7 cellular contexts compared by ENCODE assay signal in the genomic region with DNA sequence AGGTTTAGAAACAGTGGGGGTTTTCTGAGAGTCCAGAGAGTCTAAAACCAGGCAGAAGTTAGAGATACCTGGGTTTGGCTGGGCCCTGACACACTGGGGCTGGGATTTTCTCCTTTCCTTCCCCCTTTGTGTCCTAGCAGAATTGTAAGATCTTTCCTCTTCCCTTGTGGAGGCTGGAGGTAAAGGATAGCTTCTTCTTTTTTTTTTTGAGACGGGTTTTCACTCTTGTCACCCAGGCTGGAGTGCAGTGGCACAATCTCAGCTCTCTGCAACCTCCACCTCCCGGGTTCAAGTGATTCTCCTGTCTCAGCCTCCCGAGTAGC. TPM values are rescaled to one million over a fixed set of nuclear protein-coding genes. Genes with fewer than 3 reads are reported as not detected.
DNase-seq lines count a peak whose midpoint lies in the region; ATAC-seq, FAIRE-seq and TF ChIP-seq lines count a peak whose summit lies in the region.
"Not testable (repeated sequence)": the region's sequence is repeated elsewhere in the genome, so short reads cannot be mapped to it uniquely, and the experiment has no call there.

No MANE protein-coding gene starts in this region.

- H3K79me1 ChIP-seq in mesendoderm (ENCODE audit: low read length): not testable (repeated sequence)

- not testable (repeated sequence) for H2AK5ac ChIP-seq in mesendoderm (ENCODE audit: low read length)

- H3K56ac ChIP-seq in mesendoderm (ENCODE audit: low read length): not testable (repeated sequence)

- POLR2A ChIA-PET in activated B cell treated with CpG ODN at 0.5 μM for 24 hours (lab: Charles Lee) (interaction anchor here (0.6 to 5.9 kb wide), 11 partner anchors 9 to 124 kb away, joined by 3 to 104 read pairs (median 36); a partner anchor contains a TSS), K562 (lab: Yijun Ruan, JAX) (interaction anchor here (0.7 to 1.6 kb wide), 6 partner anchors 11 to 200 kb away, joined by 3 to 7 read pairs (median 4); no protein-coding TSS in a partner anchor)

- not testable (repeated sequence) for DNase-seq in GM06990 (ENCODE audit: extremely low read depth, insufficient read length); MM.1S; activated B cell treated with CpG ODN at 0.5 μM for 24 hours; K562 (ENCODE audit: extremely low read depth in 1 of 4, low spot score in 3 of 4); fibroblast of mammary gland (ENCODE audit: low read depth); mesendoderm; gastrocnemius medialis

- H3K9me3 ChIP-seq in MM.1S (replicated peaks; ENCODE audit: insufficient read depth, low read length); K562 (replicated peaks; ENCODE audit: control insufficient read depth, insufficient read depth, low read depth, low read length); gastrocnemius medialis: not testable (repeated sequence)

- peaks cover 41% of the 10 kb centered on the region for H3K4me1 Mint-ChIP-seq in activated B cell treated with CpG ODN at 0.5 μM for 24 hours

- peaks cover 12% of the 10 kb centered on the region for H3K27me3 Mint-ChIP-seq in activated B cell treated with CpG ODN at 0.5 μM for 24 hours

- H3K79me2 ChIP-seq in MM.1S (ENCODE audit: low read length): peaks cover 37% of the 10 kb centered on the region
- H3K79me2 ChIP-seq in K562 (ENCODE audit: control insufficient read depth, insufficient read depth, low read length): peaks cover 34% of the 10 kb centered on the region
- not testable (repeated sequence) for H3K79me2 ChIP-seq in mesendoderm (ENCODE audit: control insufficient read depth, insufficient read depth, low read length)

- H3K36me3 ChIP-seq in GM06990 (ENCODE audit: control insufficient read depth, insufficient read depth, low read length) (peaks cover 13% of the 10 kb centered on the region), K562 (ENCODE audit: control insufficient read depth, insufficient read depth, low read length) (peaks cover 24% of the 10 kb centered on the region; the same call in 1 of the 3 replicates)
- not testable (repeated sequence) for H3K36me3 ChIP-seq in MM.1S (replicated peaks; ENCODE audit: insufficient read depth, low read length); mesendoderm (ENCODE audit: control insufficient read depth, insufficient read depth, low read length); gastrocnemius medialis

- H3K9ac ChIP-seq in MM.1S (ENCODE audit: low read length): peak overlapping the region; percentile 85
- peak overlapping the region; percentile 95 to 96 for H3K9ac ChIP-seq in K562 (ENCODE audit: insufficient read depth in 1 of 2, low read depth in 2 of 2, low read length in 2 of 2)
- H3K9ac ChIP-seq in mesendoderm (ENCODE audit: low read length): peak overlapping the region; percentile 95

- H3K4me1 ChIP-seq in MM.1S (ENCODE audit: low read length); mesendoderm (ENCODE audit: control insufficient read depth, low read depth, low read length): not testable (repeated sequence)
- peaks cover 12 to 21% of the 10 kb centered on the region in 2 experiments; a peak in 4 of 5 replicates for H3K4me1 ChIP-seq in K562 (replicated peaks in 1 of 2; ENCODE audit: control insufficient read depth in 2 of 2, insufficient read depth in 2 of 2, low read length in 2 of 2)
- peaks cover 28 to 34% of the 10 kb centered on the region in 2 donors for H3K4me1 ChIP-seq in gastrocnemius medialis

- 0% methylated on average over 2 of the region's 3 CpGs for WGBS in K562 (ENCODE audit: insufficient coverage, low coverage, missing lambda C conversion rate)
- WGBS in mesendoderm (ENCODE audit: extremely low coverage, insufficient coverage, low lambda C conversion rate): no CpG with 5 or more reads among the region's 3 CpGs

- H4K20me1 ChIP-seq in MM.1S (ENCODE audit: insufficient read depth, low read length); K562 (replicated peaks; ENCODE audit: control insufficient read depth, insufficient read depth, low read length): not testable (repeated sequence)

- H2AFZ ChIP-seq in MM.1S (ENCODE audit: low read length); K562 (ENCODE audit: low read depth, low read length): not testable (repeated sequence)

- not testable (repeated sequence) for H3K4ac ChIP-seq in mesendoderm (ENCODE audit: low read depth, low read length)

- TF ChIP-seq EP300 in K562 (IDR thresholded peaks at IDR 0.05; ENCODE audit: low read length): not testable (repeated sequence)

- in situ Hi-C loops in K562 (cut with MboI); gastrocnemius medialis (cut with MboI; ENCODE audit: low sequenced_read_pairs in 4 of 4): not testable (repeated sequence)

- H3K27me3 ChIP-seq in GM06990 (replicated peaks; ENCODE audit: control insufficient read depth, insufficient read depth, low read length); MM.1S (replicated peaks; ENCODE audit: insufficient read depth, low read length); K562 (ENCODE audit: control insufficient read depth in 2 of 2, insufficient read depth in 2 of 2, low read length in 2 of 2); mesendoderm (ENCODE audit: insufficient read depth, low read length, poor library complexity); gastrocnemius medialis: not testable (repeated sequence)

- H3K9me3 Mint-ChIP-seq in activated B cell treated with CpG ODN at 0.5 μM for 24 hours: not testable (repeated sequence)

- H3K4me3 Mint-ChIP-seq in activated B cell treated with CpG ODN at 0.5 μM for 24 hours: peak overlapping the region; percentile 90

- TF ChIP-seq CTCF in GM06990 (IDR thresholded peaks at IDR 0.05; ENCODE audit: insufficient read depth, low read length, poor library complexity, severe bottlenecking); MM.1S (IDR thresholded peaks at IDR 0.05; ENCODE audit: low read length); activated B cell treated with CpG ODN at 0.5 μM for 24 hours (IDR thresholded peaks at IDR 0.05); K562 (IDR thresholded peaks at IDR 0.05 in 2 of 3, conservative IDR thresholded peaks at IDR 0.05 in 1 of 3; ENCODE audit: insufficient read depth in 2 of 3, low read depth in 1 of 3, low read length in 3 of 3); fibroblast of mammary gland (conservative IDR thresholded peaks at IDR 0.05; ENCODE audit: control insufficient read depth, insufficient read depth, low read depth, low read length); gastrocnemius medialis (IDR thresholded peaks at IDR 0.05 in 4 of 5, conservative IDR thresholded peaks at IDR 0.05 in 1 of 5): not testable (repeated sequence)

- peak overlapping the region; percentile 99 for H3K4me2 ChIP-seq in MM.1S (ENCODE audit: low read depth, low read length)
- H3K4me2 ChIP-seq in K562 (ENCODE audit: insufficient read depth, low read length): peak overlapping the region; percentile 84
- H3K4me2 ChIP-seq in mesendoderm (ENCODE audit: low read length): not testable (repeated sequence)

- H2BK120ac ChIP-seq in mesendoderm (ENCODE audit: low read depth, low read length): not testable (repeated sequence)

- not testable (repeated sequence) for BruUV-seq in K562 (replicated peaks; lab: Mats Ljungman, UMichigan)

- H3K23ac ChIP-seq in mesendoderm (ENCODE audit: low read length): not testable (repeated sequence)

- H3K4me3 ChIP-seq in GM06990 (replicated peaks; ENCODE audit: low read depth, low read length) (peak overlapping the region; percentile 98), MM.1S (ENCODE audit: low read length) (peak overlapping the region; percentile 98), K562 (peak overlapping the region; percentile 95), fibroblast of mammary gland (ENCODE audit: control insufficient read depth, low read depth, low read length) (peak overlapping the region; percentile 81), gastrocnemius medialis (peak overlapping the region; percentile 88 to 98 (median 92))
- H3K4me3 ChIP-seq in mesendoderm (ENCODE audit: low read length): not testable (repeated sequence)

- not testable (repeated sequence) for H3K9me2 ChIP-seq in MM.1S (replicated peaks; ENCODE audit: insufficient read depth, low read length)

- peak overlapping the region; percentile 94; the same call in 1 of the 2 replicates for H3K27ac ChIP-seq in MM.1S (ENCODE audit: low read length)
- peak overlapping the region; percentile 97 for H3K27ac ChIP-seq in K562 (ENCODE audit: extremely low read depth, low read depth, low read length)
- H3K27ac ChIP-seq in mesendoderm (ENCODE audit: low read depth, low read length): not testable (repeated sequence)
- H3K27ac ChIP-seq in gastrocnemius medialis: peak overlapping the region in 2 of 4 donors; percentile 90 to 98

- peaks cover 17% of the 10 kb centered on the region for H3F3A ChIP-seq in MM.1S (ENCODE audit: insufficient read depth, low read length)

- FAIRE-seq in K562 (lab: Jason Lieb, UNC): not testable (repeated sequence)

- H3K18ac ChIP-seq in mesendoderm (ENCODE audit: low read length): not testable (repeated sequence)

- not testable (repeated sequence) for TF ChIP-seq POLR2A in K562 (conservative IDR thresholded peaks at IDR 0.05); gastrocnemius medialis (IDR thresholded peaks at IDR 0.05)

- H2BK5ac ChIP-seq in mesendoderm (ENCODE audit: low read length): not testable (repeated sequence)

- not testable (repeated sequence) for ATAC-seq in activated B cell treated with CpG ODN at 0.5 μM for 24 hours (ENCODE audit: low read depth); K562; gastrocnemius medialis

- intact Hi-C loops in activated B cell treated with CpG ODN at 0.5 μM for 24 hours (cut with micrococcal nuclease); K562 (cut with micrococcal nuclease); gastrocnemius medialis (cut with DNase I; ENCODE audit: low total_unique reads): not testable (repeated sequence)

- not testable (repeated sequence) for H2BK15ac ChIP-seq in mesendoderm (replicated peaks; ENCODE audit: low read depth)

- not testable (repeated sequence) for TF ChIP-seq RAD21 in K562 (CRISPR knock-in tag; conservative IDR thresholded peaks at IDR 0.05 in 1 of 2, IDR thresholded peaks at IDR 0.05 in 1 of 2)

- not testable (repeated sequence) for H4K8ac ChIP-seq in mesendoderm (ENCODE audit: low read depth, low read length)

- H3K36me3 Mint-ChIP-seq in activated B cell treated with CpG ODN at 0.5 μM for 24 hours (ENCODE audit: low read depth): peaks cover 12% of the 10 kb centered on the region

- H3K9me1 ChIP-seq in K562 (ENCODE audit: control insufficient read depth, insufficient read depth, low read length): not testable (repeated sequence)

- not testable (repeated sequence) for H4K5ac ChIP-seq in mesendoderm (ENCODE audit: low read length)

- CTCF ChIA-PET in activated B cell treated with CpG ODN at 0.5 μM for 24 hours (lab: Charles Lee): interaction anchor here (1.4 to 4.8 kb wide), 4 partner anchors 15 to 33 kb away, joined by 3 to 50 read pairs (median 16); no protein-coding TSS in a partner anchor
- CTCF ChIA-PET in K562 (lab: Yijun Ruan, JAX; ENCODE audit: low intra/inter-chr PET ratio): not testable (repeated sequence)

- peak overlapping the region; percentile 88 for H3K27ac Mint-ChIP-seq in activated B cell treated with CpG ODN at 0.5 μM for 24 hours

RNA-seq across cellular contexts. Expression of a gene that starts 1.5 kb away (rescaled TPM):
- total RNA-seq in activated B cell treated with CpG ODN at 0.5 μM for 24 hours: 102 and 126 TPM in 2 replicates
- 235 and 500 TPM in 2 replicates for total RNA-seq in K562 (2011; cell fraction: chromatin; rRNA removed; ENCODE audit: low replicate concordance)
- 281 and 297 TPM in 2 replicates for total RNA-seq in K562 (2011; cell fraction: nucleolus; rRNA removed)
- total RNA-seq in K562 (2011; cell fraction: nucleoplasm; rRNA removed): 245 and 253 TPM in 2 replicates
- 48.0 and 51.3 TPM in 2 replicates for total RNA-seq in K562 (2014; rRNA removed)
- 19.7 and 24.2 TPM in 2 replicates for total RNA-seq in K562 (2014; rRNA removed; fragmentation: Illumina TruSeq; extraction: Trizol)
- 29.9 and 31.1 TPM in 2 replicates for total RNA-seq in K562 (2015; rRNA removed; fragmentation: Illumina TruSeq; extraction: Trizol)
- total RNA-seq in K562 (2021): 57.1 and 61.3 TPM in 2 replicates
- polyA plus RNA-seq in K562 (2011; rRNA removed): 50.4 and 53.3 TPM in 2 replicates
- 27.8 and 56.0 TPM in 2 replicates for polyA plus RNA-seq in K562 (2011; cell fraction: cytosol; rRNA removed)
- 156 and 291 TPM in 2 replicates for polyA plus RNA-seq in K562 (2011; cell fraction: nucleus; rRNA removed)
- polyA plus RNA-seq in K562 (2012): 41.4 and 63.8 TPM in 2 replicates
- polyA plus RNA-seq in K562 (2014; fragmentation: Illumina TruSeq; extraction: Trizol): 31.6 and 42.5 TPM in 2 replicates
- 1 to 10 TPM; 1.5 to 1.9 TPM for polyA plus RNA-seq in K562 (2014; fragmentation: Nextera tagmentation; extraction: Ambion mirVana)
- 69.5 and 71.3 TPM in 2 replicates for polyA plus RNA-seq in K562 (2014; rRNA removed)
- 26.8 and 33.7 TPM in 2 replicates for polyA minus RNA-seq in K562 (2011; rRNA and poly(A)+ RNA removed)
- 20.7 and 22.7 TPM in 2 replicates for polyA minus RNA-seq in K562 (2011; cell fraction: cytosol; rRNA and poly(A)+ RNA removed)
- polyA minus RNA-seq in K562 (2011; cell fraction: nucleus; rRNA and poly(A)+ RNA removed): 56.9 and 57.8 TPM in 2 replicates
- polyA plus RNA-seq in mesendoderm (2013, experiment 1 of 2): 23.0 TPM
- 23.5 TPM for polyA plus RNA-seq in mesendoderm (2013, experiment 2 of 2)
- 10 to 100 TPM; 39.0 to 48.8 (median 45.0) TPM for total RNA-seq in gastrocnemius medialis

RNA-seq across cellular contexts. Expression of a gene that starts 29.4 kb away (rescaled TPM):
- 87.9 and 88.4 TPM in 2 replicates for total RNA-seq in activated B cell treated with CpG ODN at 0.5 μM for 24 hours
- 27.4 and 84.8 TPM in 2 replicates for total RNA-seq in K562 (2011; cell fraction: chromatin; rRNA removed; ENCODE audit: low replicate concordance)
- total RNA-seq in K562 (2011; cell fraction: nucleolus; rRNA removed): 40.0 and 41.0 TPM in 2 replicates
- total RNA-seq in K562 (2011; cell fraction: nucleoplasm; rRNA removed): 21.5 and 25.7 TPM in 2 replicates
- 18.6 and 21.2 TPM in 2 replicates for total RNA-seq in K562 (2014; rRNA removed)
- 7.4 and 9.7 TPM in 2 replicates for total RNA-seq in K562 (2014; rRNA removed; fragmentation: Illumina TruSeq; extraction: Trizol)
- 9.3 and 9.4 TPM in 2 replicates for total RNA-seq in K562 (2015; rRNA removed; fragmentation: Illumina TruSeq; extraction: Trizol)
- total RNA-seq in K562 (2021): 29.9 and 36.2 TPM in 2 replicates
- polyA plus RNA-seq in K562 (2011; rRNA removed): 11.5 and 14.9 TPM in 2 replicates
- 10.1 and 21.2 TPM in 2 replicates for polyA plus RNA-seq in K562 (2011; cell fraction: cytosol; rRNA removed)
- polyA plus RNA-seq in K562 (2011; cell fraction: nucleus; rRNA removed): 23.7 and 33.6 TPM in 2 replicates
- 34.0 and 58.5 TPM in 2 replicates for polyA plus RNA-seq in K562 (2012)
- 32.1 and 36.0 TPM in 2 replicates for polyA plus RNA-seq in K562 (2014; fragmentation: Illumina TruSeq; extraction: Trizol)
- under 1 TPM; 0.10 to 0.17 TPM for polyA plus RNA-seq in K562 (2014; fragmentation: Nextera tagmentation; extraction: Ambion mirVana)
- polyA plus RNA-seq in K562 (2014; rRNA removed): 8.7 and 10.4 TPM in 2 replicates
- 16.7 and 17.5 TPM in 2 replicates for polyA minus RNA-seq in K562 (2011; rRNA and poly(A)+ RNA removed)
- 12.7 and 19.9 TPM in 2 replicates for polyA minus RNA-seq in K562 (2011; cell fraction: cytosol; rRNA and poly(A)+ RNA removed)
- polyA minus RNA-seq in K562 (2011; cell fraction: nucleus; rRNA and poly(A)+ RNA removed): 13.7 and 15.5 TPM in 2 replicates
- polyA plus RNA-seq in mesendoderm (2013, experiment 1 of 2): 19.3 TPM
- 19.6 TPM for polyA plus RNA-seq in mesendoderm (2013, experiment 2 of 2)
- 1 to 10 TPM in 3 of 4 donors, not detected in 1; 1.1 to 1.8 (median 1.6) TPM for total RNA-seq in gastrocnemius medialis

RNA-seq across cellular contexts. Expression of a gene that starts 30.2 kb away (rescaled TPM):
- total RNA-seq in activated B cell treated with CpG ODN at 0.5 μM for 24 hours (not detected in 2 replicates), K562 (2014; rRNA removed) (not detected in 2 replicates), K562 (2014; rRNA removed; fragmentation: Illumina TruSeq; extraction: Trizol) (not detected in 2 replicates), K562 (2015; rRNA removed; fragmentation: Illumina TruSeq; extraction: Trizol) (not detected in 2 replicates), K562 (2021) (not detected in 2 replicates), gastrocnemius medialis (not detected)
- total RNA-seq in K562 (2011; cell fraction: chromatin; rRNA removed; ENCODE audit: low replicate concordance): not detected in 2 replicates
- total RNA-seq in K562 (2011; cell fraction: nucleolus; rRNA removed): not detected in 2 replicates
- not detected in 2 replicates for total RNA-seq in K562 (2011; cell fraction: nucleoplasm; rRNA removed)
- polyA plus RNA-seq in K562 (2011; rRNA removed) (not detected in 2 replicates), K562 (2014; fragmentation: Illumina TruSeq; extraction: Trizol) (not detected in 2 replicates), K562 (2014; fragmentation: Nextera tagmentation; extraction: Ambion mirVana) (not detected), K562 (2014; rRNA removed) (not detected in 2 replicates)
- polyA plus RNA-seq in K562 (2011; cell fraction: cytosol; rRNA removed): not detected in 2 replicates
- polyA plus RNA-seq in K562 (2011; cell fraction: nucleus; rRNA removed): not detected in 2 replicates
- polyA plus RNA-seq in K562 (2012): 0.19 TPM in 1 of 2 replicates, not detected in the other
- not detected in 2 replicates for polyA minus RNA-seq in K562 (2011; rRNA and poly(A)+ RNA removed)
- not detected in 2 replicates for polyA minus RNA-seq in K562 (2011; cell fraction: cytosol; rRNA and poly(A)+ RNA removed)
- not detected in 2 replicates for polyA minus RNA-seq in K562 (2011; cell fraction: nucleus; rRNA and poly(A)+ RNA removed)
- polyA plus RNA-seq in mesendoderm (2013, experiment 1 of 2): not detected
- not detected for polyA plus RNA-seq in mesendoderm (2013, experiment 2 of 2)

RNA-seq across cellular contexts. Expression of a gene that starts 48.4 kb away (rescaled TPM):
- total RNA-seq in activated B cell treated with CpG ODN at 0.5 μM for 24 hours (17.7 and 22.6 TPM in 2 replicates), K562 (2014; rRNA removed) (38.8 and 55.8 TPM in 2 replicates), K562 (2014; rRNA removed; fragmentation: Illumina TruSeq; extraction: Trizol) (27.6 and 29.0 TPM in 2 replicates), K562 (2015; rRNA removed; fragmentation: Illumina TruSeq; extraction: Trizol) (30.9 and 32.5 TPM in 2 replicates), K562 (2021) (47.5 and 50.0 TPM in 2 replicates), gastrocnemius medialis (10 to 100 TPM; 10.3 to 28.7 (median 16.6) TPM)
- total RNA-seq in K562 (2011; cell fraction: chromatin; rRNA removed; ENCODE audit: low replicate concordance): 8.1 and 23.1 TPM in 2 replicates
- 20.8 and 21.3 TPM in 2 replicates for total RNA-seq in K562 (2011; cell fraction: nucleolus; rRNA removed)
- 19.4 and 21.3 TPM in 2 replicates for total RNA-seq in K562 (2011; cell fraction: nucleoplasm; rRNA removed)
- polyA plus RNA-seq in K562 (2011; rRNA removed) (42.8 and 51.4 TPM in 2 replicates), K562 (2014; fragmentation: Illumina TruSeq; extraction: Trizol) (54.2 and 62.3 TPM in 2 replicates), K562 (2014; fragmentation: Nextera tagmentation; extraction: Ambion mirVana) (10 to 100 TPM in 1 of 2 experiments, 1 to 10 TPM in 1; 7.9 to 11.8 TPM), K562 (2014; rRNA removed) (45.7 and 47.8 TPM in 2 replicates)
- polyA plus RNA-seq in K562 (2011; cell fraction: cytosol; rRNA removed): 73.7 and 106 TPM in 2 replicates
- polyA plus RNA-seq in K562 (2011; cell fraction: nucleus; rRNA removed): 34.8 and 35.2 TPM in 2 replicates
- 25.7 and 42.5 TPM in 2 replicates for polyA plus RNA-seq in K562 (2012)
- 21.5 and 27.1 TPM in 2 replicates for polyA minus RNA-seq in K562 (2011; rRNA and poly(A)+ RNA removed)
- 30.1 and 30.4 TPM in 2 replicates for polyA minus RNA-seq in K562 (2011; cell fraction: cytosol; rRNA and poly(A)+ RNA removed)
- polyA minus RNA-seq in K562 (2011; cell fraction: nucleus; rRNA and poly(A)+ RNA removed): 8.6 and 12.3 TPM in 2 replicates
- 20.0 TPM for polyA plus RNA-seq in mesendoderm (2013, experiment 1 of 2)
- 20.2 TPM for polyA plus RNA-seq in mesendoderm (2013, experiment 2 of 2)

RNA-seq across cellular contexts. Expression of a gene that starts 49.8 kb away (rescaled TPM):
- total RNA-seq in activated B cell treated with CpG ODN at 0.5 μM for 24 hours: not detected in 2 replicates
- total RNA-seq in K562 (2011; cell fraction: chromatin; rRNA removed; ENCODE audit: low replicate concordance): 7.9 and 25.6 TPM in 2 replicates
- total RNA-seq in K562 (2011; cell fraction: nucleolus; rRNA removed): 22.5 and 24.0 TPM in 2 replicates
- total RNA-seq in K562 (2011; cell fraction: nucleoplasm; rRNA removed): 13.4 and 14.2 TPM in 2 replicates
- 29.0 and 41.6 TPM in 2 replicates for total RNA-seq in K562 (2014; rRNA removed)
- 2.7 and 3.2 TPM in 2 replicates for total RNA-seq in K562 (2014; rRNA removed; fragmentation: Illumina TruSeq; extraction: Trizol)
- 7.3 and 8.3 TPM in 2 replicates for total RNA-seq in K562 (2015; rRNA removed; fragmentation: Illumina TruSeq; extraction: Trizol)
- total RNA-seq in K562 (2021): 62.8 and 70.2 TPM in 2 replicates
- 4.0 and 13.8 TPM in 2 replicates for polyA plus RNA-seq in K562 (2011; rRNA removed)
- polyA plus RNA-seq in K562 (2011; cell fraction: cytosol; rRNA removed): 6.0 and 18.2 TPM in 2 replicates
- polyA plus RNA-seq in K562 (2011; cell fraction: nucleus; rRNA removed): 9.9 and 15.1 TPM in 2 replicates
- 24.9 and 50.5 TPM in 2 replicates for polyA plus RNA-seq in K562 (2012)
- 18.4 and 49.9 TPM in 2 replicates for polyA plus RNA-seq in K562 (2014; fragmentation: Illumina TruSeq; extraction: Trizol)
- polyA plus RNA-seq in K562 (2014; fragmentation: Nextera tagmentation; extraction: Ambion mirVana): under 1 TPM; 0.67 to 0.69 TPM
- polyA plus RNA-seq in K562 (2014; rRNA removed): 22.5 and 28.1 TPM in 2 replicates
- polyA minus RNA-seq in K562 (2011; rRNA and poly(A)+ RNA removed): 1.9 and 2.3 TPM in 2 replicates
- 12.7 and 21.9 TPM in 2 replicates for polyA minus RNA-seq in K562 (2011; cell fraction: cytosol; rRNA and poly(A)+ RNA removed)
- polyA minus RNA-seq in K562 (2011; cell fraction: nucleus; rRNA and poly(A)+ RNA removed): 10.2 and 10.6 TPM in 2 replicates
- polyA plus RNA-seq in mesendoderm (2013, experiment 1 of 2): 70.7 TPM
- polyA plus RNA-seq in mesendoderm (2013, experiment 2 of 2): 66.2 TPM
- 1 to 10 TPM; 5.6 to 8.8 (median 6.8) TPM for total RNA-seq in gastrocnemius medialis
